1 cellular context compared by ENCODE assay signal in genomic region chr5:10536931-10537579, GRCh38.
TF ChIP-seq lines count a peak whose summit lies in the region.

No MANE protein-coding gene starts in this region.

TF ChIP-seq in GM23338, 12 proteins besides CTCF, POLR2A, EP300 and RAD21 (continued from another document):
- no peak for TF ChIP-seq ZNF462 (CRISPR knock-in tag; IDR thresholded peaks at IDR 0.05)
- no peak for TF ChIP-seq REST (IDR thresholded peaks at IDR 0.05; ENCODE audit: unreplicated experiment)
- no peak for TF ChIP-seq STAT1 (IDR thresholded peaks at IDR 0.05; ENCODE audit: unreplicated experiment)
- TF ChIP-seq EZH2phosphoT487 (IDR thresholded peaks at IDR 0.05; ENCODE audit: unreplicated experiment) = no peak
- TF ChIP-seq ZNF331 (CRISPR knock-in tag; IDR thresholded peaks at IDR 0.05; ENCODE audit: low read depth) = no peak
